ENCODE assay signal across 8 cellular contexts in genomic region chr15:55267401-55268053, GRCh38. TPM values are rescaled to one million over a fixed set of nuclear protein-coding genes. Genes with fewer than 3 reads are reported as not detected.
DNase-seq lines count a peak whose midpoint lies in the region; ATAC-seq and TF ChIP-seq lines count a peak whose summit lies in the region.

No MANE protein-coding gene starts in this region.

- no peak for TF ChIP-seq POLR2A in NB4 (IDR thresholded peaks at IDR 0.05; ENCODE audit: extremely low read depth, insufficient read length)

- no peaks in the 10 kb centered on the region for H3K4me1 ChIP-seq in HAP-1

- TF ChIP-seq CTCF in NB4 (IDR thresholded peaks at IDR 0.05; ENCODE audit: low read depth, low read length) = no peak

- in situ Hi-C loops in HAP-1 (cut with MboI; ENCODE audit: low sequenced_read_pairs) = no loop called here

- intact Hi-C loops in left ventricle myocardium superior (cut with micrococcal nuclease) = no loop called here

- no peaks in the 10 kb centered on the region for H3K9me3 ChIP-seq in HAP-1

- DNase-seq in Daoy (ENCODE audit: low read depth) = peak; percentile 14
- DNase-seq in NB4 (ENCODE audit: low read depth) = peak; percentile 89
- peak; percentile 68 for DNase-seq in activated T-cell treated with anti-CD3 and anti-CD28 coated beads, Interleukin-2, amount 50 U/mL, for 24 hours
- DNase-seq in left ventricle myocardium superior = peak; percentile 52
- DNase-seq in stimulated activated CD8-positive, alpha-beta memory T cell treated with anti-CD3 and anti-CD28 coated beads, Interleukin-7, amount 100 ng/mL, for 24 hours (ENCODE audit: low read depth) = peak; percentile 43
- DNase-seq in HAP-1 (ENCODE audit: low spot score in 2 of 2) = no peak
- DNase-seq in amniotic stem cell (lab: John Stamatoyannopoulos, UW) = no peak

- H3K4me3 Mint-ChIP-seq in activated T-cell treated with anti-CD3 and anti-CD28 coated beads, Interleukin-2, amount 50 U/mL, for 24 hours = peak overlapping the region; percentile 55

- no peaks in the 10 kb centered on the region for H3K36me3 ChIP-seq in HAP-1 (replicated peaks)

- peaks cover 77% of the 10 kb centered on the region for H3K4me1 Mint-ChIP-seq in activated T-cell treated with anti-CD3 and anti-CD28 coated beads, Interleukin-2, amount 50 U/mL, for 24 hours (ENCODE audit: low read depth)

- H3K27me3 ChIP-seq in HAP-1 (ENCODE audit: low read depth) = no peaks in the 10 kb centered on the region

- H3K36me3 Mint-ChIP-seq in activated T-cell treated with anti-CD3 and anti-CD28 coated beads, Interleukin-2, amount 50 U/mL, for 24 hours (ENCODE audit: low read depth) = peaks cover 93% of the 10 kb centered on the region

- ATAC-seq in GM21825 (IDR thresholded peaks at IDR 0.05; ENCODE audit: unreplicated experiment) = peak; percentile 92
- peak; percentile 47 for ATAC-seq in left ventricle myocardium superior

- no peaks in the 10 kb centered on the region for H3K9me3 Mint-ChIP-seq in activated T-cell treated with anti-CD3 and anti-CD28 coated beads, Interleukin-2, amount 50 U/mL, for 24 hours

- H3K27me3 Mint-ChIP-seq in activated T-cell treated with anti-CD3 and anti-CD28 coated beads, Interleukin-2, amount 50 U/mL, for 24 hours = no peaks in the 10 kb centered on the region

- H3K4me3 ChIP-seq in NB4 (ENCODE audit: low read depth, low read length) (peak overlapping the region; percentile 33), HAP-1 (no peak overlapping the region)

- peak overlapping the region; percentile 90 for H3K27ac Mint-ChIP-seq in activated T-cell treated with anti-CD3 and anti-CD28 coated beads, Interleukin-2, amount 50 U/mL, for 24 hours

RNA-seq across cellular contexts. Expression of gene RAB27A, which starts 22.1 kb away (rescaled TPM):
- 6.5 and 9.7 TPM in 2 replicates for total RNA-seq in Daoy (2014; rRNA removed; shearing (Covaris generic))
- 5.7 TPM for total RNA-seq in left ventricle myocardium superior

RNA-seq across cellular contexts. Expression of gene PIGBOS1, which starts 51.4 kb away (rescaled TPM):
- total RNA-seq in Daoy (2014; rRNA removed; shearing (Covaris generic)) = 15.3 and 25.9 TPM in 2 replicates
- total RNA-seq in left ventricle myocardium superior = 6.3 TPM

RNA-seq across cellular contexts. Expression of gene PIGB, which starts 51.5 kb away (rescaled TPM):
- total RNA-seq in Daoy (2014; rRNA removed; shearing (Covaris generic)) = 14.2 and 15.0 TPM in 2 replicates
- 4.2 TPM for total RNA-seq in left ventricle myocardium superior

Comparison
In these comparisons a context has a peak if more than half of its experiments do, and no peak if none do; other contexts are left out.
1. DNase-seq: peak in Daoy (single experiment), NB4 (single experiment), activated T-cell treated with anti-CD3 and anti-CD28 coated beads, Interleukin-2, amount 50 U/mL, for 24 hours (single experiment), left ventricle myocardium superior (single experiment) and stimulated activated CD8-positive, alpha-beta memory T cell treated with anti-CD3 and anti-CD28 coated beads, Interleukin-7, amount 100 ng/mL, for 24 hours (single experiment); none in HAP-1 (0 of 2) and amniotic stem cell (single experiment).